ENCODE assay signal across 16 cellular contexts in genomic region chr5:39195198-39195826, GRCh38. TPM values are rescaled to one million over a fixed set of nuclear protein-coding genes. Genes with fewer than 3 reads are reported as not detected.
DNase-seq lines count a peak whose midpoint lies in the region; ATAC-seq and TF ChIP-seq lines count a peak whose summit lies in the region.
"Had no signal": no experiment of that assay in that cellular context is flagged by ENCODE, and none has a peak within 500 bp of the region (broad histone marks: within the 10 kb centered on the region; RNA-seq: fewer than 3 reads in every experiment).

No MANE protein-coding gene starts in this region.

- no peak for DNase-seq in CD14-positive monocyte (ENCODE audit: low spot score)
- no peak for DNase-seq in DND-41
- DNase-seq in activated naive CD4-positive, alpha-beta T cell treated with anti-CD3 and anti-CD28 coated beads, Interleukin-2, amount 50 U/mL, for 72 hours (ENCODE audit: low spot score in 2 of 2): no peak
- peak in 1 of 9 donors; percentile 47 for DNase-seq in naive thymus-derived CD4-positive, alpha-beta T cell
- no peak for DNase-seq in 8988T
- no peak for DNase-seq in GM10248 (ENCODE audit: extremely low spot score)
- no peak for DNase-seq in MV-4-11 (lab: John Stamatoyannopoulos, UW)
- DNase-seq: activated effector memory CD4-positive, alpha-beta T cell treated with Interleukin-2 at 50 U/mL for 16 hours; caudate nucleus; left colon; nephron progenitor cell; substantia nigra had no signal

- H3K4me1 ChIP-seq in DND-41 (ENCODE audit: insufficient read depth, low read length): peaks cover 59% of the 10 kb centered on the region
- peaks cover 60 to 62% of the 10 kb centered on the region in 2 donors for H3K4me1 ChIP-seq in naive thymus-derived CD4-positive, alpha-beta T cell (ENCODE audit: control insufficient read depth in 2 of 2, insufficient read depth in 2 of 2, low read length in 2 of 2)
- H3K4me1 ChIP-seq: HAP-1 had no signal

- peaks cover 87% of the 10 kb centered on the region for H3K4me1 Mint-ChIP-seq in CD14-positive monocyte
- H3K4me1 Mint-ChIP-seq in naive thymus-derived CD4-positive, alpha-beta T cell: peaks cover 47 to 71% (median 63%) of the 10 kb centered on the region in 7 donors

- no peaks in the 10 kb centered on the region for H3K9me3 ChIP-seq in DND-41 (ENCODE audit: insufficient read depth, low read length, severe bottlenecking)
- H3K9me3 ChIP-seq in naive thymus-derived CD4-positive, alpha-beta T cell (ENCODE audit: control insufficient read depth in 2 of 3, low read length in 3 of 3): no peaks in the 10 kb centered on the region
- H3K9me3 ChIP-seq: HAP-1 had no signal

- peak overlapping the region in 5 of 7 donors; percentile 44 to 70 (median 53) for H3K27ac Mint-ChIP-seq in CD14-positive monocyte
- H3K27ac Mint-ChIP-seq in activated naive CD4-positive, alpha-beta T cell treated with anti-CD3 and anti-CD28 coated beads, Interleukin-2, amount 50 U/mL, for 72 hours: peak overlapping the region; percentile 81 to 92
- peak overlapping the region; percentile 85 to 98 (median 94) for H3K27ac Mint-ChIP-seq in naive thymus-derived CD4-positive, alpha-beta T cell
- H3K27ac Mint-ChIP-seq: nephron progenitor cell had no signal

- CTCF ChIA-PET in naive thymus-derived CD4-positive, alpha-beta T cell (lab: Charles Lee): interaction anchor here (0.6 to 13.0 kb wide), 12 partner anchors 7 to 120 kb away, joined by 3 to 168 read pairs (median 6); partner anchors contain the start of gene FYB1
- CTCF ChIA-PET in GM10248 (lab: Yijun Ruan, JAX): interaction anchor here (1.0 to 3.3 kb wide), 6 partner anchors 9 to 88 kb away, joined by 4 to 13 read pairs (median 6); no protein-coding TSS in a partner anchor

- H4K20me1 ChIP-seq in DND-41 (ENCODE audit: insufficient read depth, low read length): no peaks in the 10 kb centered on the region

- peaks cover 55 to 57% of the 10 kb centered on the region in 2 donors for H3K36me3 Mint-ChIP-seq in CD14-positive monocyte
- peaks cover 15 to 17% of the 10 kb centered on the region in 2 donors for H3K36me3 Mint-ChIP-seq in activated naive CD4-positive, alpha-beta T cell treated with anti-CD3 and anti-CD28 coated beads, Interleukin-2, amount 50 U/mL, for 72 hours
- H3K36me3 Mint-ChIP-seq in naive thymus-derived CD4-positive, alpha-beta T cell: peaks cover 23 to 52% (median 48%) of the 10 kb centered on the region in 5 donors

- H3K9me3 Mint-ChIP-seq in CD14-positive monocyte: no peaks in the 10 kb centered on the region
- no peaks in the 10 kb centered on the region for H3K9me3 Mint-ChIP-seq in activated naive CD4-positive, alpha-beta T cell treated with anti-CD3 and anti-CD28 coated beads, Interleukin-2, amount 50 U/mL, for 72 hours
- H3K9me3 Mint-ChIP-seq in naive thymus-derived CD4-positive, alpha-beta T cell: no peaks in the 10 kb centered on the region
- H3K9me3 Mint-ChIP-seq: nephron progenitor cell had no signal

- TF ChIP-seq CTCF in CD14-positive monocyte (IDR thresholded peaks at IDR 0.05) (no peak), DND-41 (IDR thresholded peaks at IDR 0.05; ENCODE audit: borderline replicate concordance, extremely low read depth, low read length, poor library complexity, severe bottlenecking) (no peak), GM10248 (IDR thresholded peaks at IDR 0.05; ENCODE audit: control extremely low read depth, extremely low read depth, low read depth, missing control alignments) (no peak)

- H3K27me3 ChIP-seq in DND-41 (ENCODE audit: insufficient read depth, low read length, poor library complexity): no peaks in the 10 kb centered on the region
- no peaks in the 10 kb centered on the region for H3K27me3 ChIP-seq in naive thymus-derived CD4-positive, alpha-beta T cell (ENCODE audit: control insufficient read depth in 2 of 2, insufficient read depth in 2 of 2, low read length in 2 of 2)

- no peaks in the 10 kb centered on the region for H3K27me3 Mint-ChIP-seq in CD14-positive monocyte (ENCODE audit: low read depth in 3 of 3)
- no peaks in the 10 kb centered on the region for H3K27me3 Mint-ChIP-seq in naive thymus-derived CD4-positive, alpha-beta T cell

- no peak overlapping the region for H3K9ac ChIP-seq in DND-41 (ENCODE audit: low read depth, low read length)

- H3K4me3 Mint-ChIP-seq in CD14-positive monocyte: no peak overlapping the region
- peak overlapping the region; percentile 75 to 98 (median 88) for H3K4me3 Mint-ChIP-seq in naive thymus-derived CD4-positive, alpha-beta T cell
- H3K4me3 Mint-ChIP-seq: nephron progenitor cell had no signal

- POLR2A ChIA-PET in naive thymus-derived CD4-positive, alpha-beta T cell (lab: Charles Lee): interaction anchor here (0.6 to 22.3 kb wide), 15 partner anchors 5 to 91 kb away, joined by 3 to 679 read pairs (median 5); no protein-coding TSS in a partner anchor
- POLR2A ChIA-PET in GM10248 (lab: Yijun Ruan, JAX): no interaction called here

- peak overlapping the region; percentile 91; the same call in 1 of the 2 replicates for H3K27ac ChIP-seq in DND-41 (ENCODE audit: low read length)
- H3K27ac ChIP-seq in naive thymus-derived CD4-positive, alpha-beta T cell (ENCODE audit: low read depth, low read length): peak overlapping the region; percentile 83
- H3K27ac ChIP-seq: VCaP had no signal

- no peaks in the 10 kb centered on the region; the same call in 1 of the 2 replicates for H3K79me2 ChIP-seq in DND-41 (ENCODE audit: insufficient read depth, low read length)

- no peaks in the 10 kb centered on the region for H3K36me3 ChIP-seq in DND-41 (ENCODE audit: insufficient read depth, low read length)
- peaks cover 0 to 12% (median 0%) of the 10 kb centered on the region in 3 experiments for H3K36me3 ChIP-seq in naive thymus-derived CD4-positive, alpha-beta T cell (ENCODE audit: control insufficient read depth in 2 of 3, insufficient read depth in 3 of 3, low read length in 3 of 3)
- H3K36me3 ChIP-seq: HAP-1 had no signal

- ATAC-seq in DND-41 (ENCODE audit: insufficient read depth, low read depth): no peak
- peak; percentile 27 to 48 for ATAC-seq in activated naive CD4-positive, alpha-beta T cell treated with anti-CD3 and anti-CD28 coated beads, Interleukin-2, amount 50 U/mL, for 72 hours
- no peak for ATAC-seq in naive thymus-derived CD4-positive, alpha-beta T cell
- no peak for ATAC-seq in GM18502 (IDR thresholded peaks at IDR 0.05; ENCODE audit: poor library complexity, unreplicated experiment)
- ATAC-seq: left colon, sciatic nerve had no signal

- H2AFZ ChIP-seq in DND-41 (ENCODE audit: low read depth, low read length): no peak overlapping the region

- H3K4me3 ChIP-seq in DND-41 (ENCODE audit: low read depth in 1 of 2, low read length in 2 of 2): no peak overlapping the region
- H3K4me3 ChIP-seq in naive thymus-derived CD4-positive, alpha-beta T cell (ENCODE audit: low read length): peak overlapping the region; percentile 46
- H3K4me3 ChIP-seq: HAP-1 had no signal

- intact Hi-C loops in CD14-positive monocyte (cut with micrococcal nuclease): no loop called here
- intact Hi-C loops in naive thymus-derived CD4-positive, alpha-beta T cell (cut with micrococcal nuclease): loop anchor here in 1 of 2 donors (1.0 to 5.0 kb wide), 2 partner anchors 8 to 123 kb away; partner anchors contain the start of gene RICTOR

- no peak overlapping the region for H3K4me2 ChIP-seq in DND-41 (ENCODE audit: insufficient read depth, low read length)

RNA-seq across cellular contexts. Expression of gene FYB1, which starts 24.1 kb away (rescaled TPM):
- 100 to 1,000 TPM in 1 of 2 donors, 10 to 100 TPM in 1; 75.3 to 141 TPM for polyA plus RNA-seq in CD14-positive monocyte
- 100 to 1,000 TPM; 161 to 168 TPM for total RNA-seq in activated naive CD4-positive, alpha-beta T cell treated with anti-CD3 and anti-CD28 coated beads, Interleukin-2, amount 50 U/mL, for 72 hours
- 100 to 1,000 TPM; 310 to 701 (median 497) TPM for total RNA-seq in naive thymus-derived CD4-positive, alpha-beta T cell
- 100 to 1,000 TPM; 342 to 488 TPM for polyA plus RNA-seq in naive thymus-derived CD4-positive, alpha-beta T cell

Comparison
In these comparisons a context has a peak if more than half of its experiments do, and no peak if none do; other contexts are left out.
1. H3K4me3 Mint-ChIP-seq: peak in naive thymus-derived CD4-positive, alpha-beta T cell (10 of 10); none in CD14-positive monocyte (0 of 2).
2. ATAC-seq: peak in activated naive CD4-positive, alpha-beta T cell treated with anti-CD3 and anti-CD28 coated beads, Interleukin-2, amount 50 U/mL, for 72 hours (2 of 2); none in DND-41 (single experiment), naive thymus-derived CD4-positive, alpha-beta T cell (single experiment) and GM18502 (single experiment).
3. Peak in every context shown above with its lines, with median percentiles within 50 percentile points of each other: H3K27ac Mint-ChIP-seq.